In genomic region chr5:82277613-82277986, GRCh38 we compare ENCODE assay signal across 8 cellular contexts. TPM values are rescaled to one million over a fixed set of nuclear protein-coding genes. Genes with fewer than 3 reads are reported as not detected.
DNase-seq lines count a peak whose midpoint lies in the region; ATAC-seq and TF ChIP-seq lines count a peak whose summit lies in the region.

No MANE protein-coding gene starts in this region.

- peak; percentile 8 for DNase-seq in CD1c-positive myeloid dendritic cell (ENCODE audit: extremely low spot score)
- DNase-seq in KBM-7 = peak; percentile 47
- DNase-seq in caudate nucleus (lab: John Stamatoyannopoulos, UW) = no peak
- no peak for DNase-seq in mucosa of descending colon
- no peak for DNase-seq in COLO829 (ENCODE audit: low spot score)
- no peak for DNase-seq in head of caudate nucleus
- no peak for DNase-seq in glomerular visceral epithelial cell (ENCODE audit: extremely low spot score)

- in situ Hi-C loops in KBM-7 (cut with MboI; ENCODE audit: low pct_unique_long_range_greater_than_20kb, low sequenced_read_pairs) = no loop called here

- peak overlapping the region; percentile 98 for H3K27ac ChIP-seq in caudate nucleus (ENCODE audit: low read depth, low read length)

- ATAC-seq in mucosa of descending colon = peak; percentile 18
- ATAC-seq in GM18907 (IDR thresholded peaks at IDR 0.05; ENCODE audit: unreplicated experiment) = no peak

- H3K4me3 ChIP-seq in mucosa of descending colon = peak overlapping the region; percentile 73

- no peak for TF ChIP-seq CTCF in mucosa of descending colon (IDR thresholded peaks at IDR 0.05)

- H3K36me3 ChIP-seq in mucosa of descending colon (ENCODE audit: low read depth) = peaks cover 4% of the 10 kb centered on the region

- intact Hi-C loops in mucosa of descending colon (cut with DNase I, micrococcal nuclease) (no loop called here), head of caudate nucleus (cut with DNase I) (no loop called here)

- no peaks in the 10 kb centered on the region for H3K4me1 ChIP-seq in mucosa of descending colon (ENCODE audit: low read depth)

- H3K9me3 ChIP-seq in mucosa of descending colon = no peaks in the 10 kb centered on the region

RNA-seq across cellular contexts. Expression of gene RPS23, which starts 0.6 kb away (rescaled TPM):
- total RNA-seq in mucosa of descending colon = 1,000 to 10,000 TPM; 1,146 to 1,498 (median 1,222) TPM

Comparison
In these comparisons a context has a peak if more than half of its experiments do, and no peak if none do; other contexts are left out.
1. DNase-seq: peak in CD1c-positive myeloid dendritic cell (single experiment) and KBM-7 (single experiment); none in caudate nucleus (0 of 61), mucosa of descending colon (0 of 3), COLO829 (single experiment), head of caudate nucleus (0 of 42) and glomerular visceral epithelial cell (single experiment).